19 cellular contexts compared by ENCODE assay signal in genomic region chr16:20859699-20860098, GRCh38. TPM values are rescaled to one million over a fixed set of nuclear protein-coding genes. Genes with fewer than 3 reads are reported as not detected.
DNase-seq lines count a peak whose midpoint lies in the region; ATAC-seq and TF ChIP-seq lines count a peak whose summit lies in the region.
"Had no signal": no experiment of that assay in that cellular context is flagged by ENCODE, and none has a peak within 500 bp of the region (broad histone marks: within the 10 kb centered on the region; RNA-seq: fewer than 3 reads in every experiment).

No MANE protein-coding gene starts in this region.

- WGBS in mammary epithelial cell (ENCODE audit: low coverage, missing lambda C conversion rate): 39% methylated on average over 4 of the region's 4 CpGs
- 89 to 100% methylated on average over 1 to 4 of the region's 4 CpGs for WGBS in endodermal cell (ENCODE audit: insufficient coverage in 1 of 2, insufficient read length in 1 of 2), 2 experiments
- 75 to 80% methylated on average over 2 to 4 of the region's 4 CpGs for WGBS in transverse colon (ENCODE audit: low coverage in 1 of 2), 2 donors

- dilution Hi-C loops in mammary epithelial cell (cut with HindIII; ENCODE audit: low sequenced_read_pairs): loop anchor here (10.0 kb wide), 1 partner anchor 55 kb away; no protein-coding TSS in a partner anchor

- peaks cover 9% of the 10 kb centered on the region for H3K36me3 ChIP-seq in mammary epithelial cell (ENCODE audit: insufficient read depth, low read length)
- peaks cover 38% of the 10 kb centered on the region for H3K36me3 ChIP-seq in endodermal cell (ENCODE audit: control insufficient read depth, insufficient read depth, low read length)
- peaks cover 0 to 26% of the 10 kb centered on the region in 2 donors for H3K36me3 ChIP-seq in vagina
- peaks cover 0 to 8% (median 0%) of the 10 kb centered on the region in 4 donors for H3K36me3 ChIP-seq in transverse colon
- H3K36me3 ChIP-seq: neural progenitor cell had no signal

- no peaks in the 10 kb centered on the region for H3K9me3 Mint-ChIP-seq in MCF 10A (ENCODE audit: unreplicated experiment)
- H3K9me3 Mint-ChIP-seq in endodermal cell: no peaks in the 10 kb centered on the region
- H3K9me3 Mint-ChIP-seq: neural progenitor cell had no signal

- H3K4me1 ChIP-seq in mammary epithelial cell (ENCODE audit: insufficient read depth, low read length) (peaks cover 4% of the 10 kb centered on the region), endodermal cell (ENCODE audit: control insufficient read depth, insufficient read depth, low read length) (no peaks in the 10 kb centered on the region), vagina (peaks cover 4% of the 10 kb centered on the region), transverse colon (no peaks in the 10 kb centered on the region)
- H3K4me1 ChIP-seq: HAP-1, neural progenitor cell, thyroid gland had no signal

- no TSS peak for BruUV-seq in MCF 10A (replicated peaks; lab: Mats Ljungman, UMichigan)
- BruUV-seq in mammary epithelial cell (replicated peaks; lab: Mats Ljungman, UMichigan): no TSS peak

- H4K20me1 ChIP-seq in mammary epithelial cell (ENCODE audit: insufficient read depth, low read length): no peaks in the 10 kb centered on the region

- H3K36me3 Mint-ChIP-seq in MCF 10A (ENCODE audit: insufficient read depth, unreplicated experiment) (peaks cover 86% of the 10 kb centered on the region), endodermal cell (ENCODE audit: low read depth) (peaks cover 40% of the 10 kb centered on the region)

- no peaks in the 10 kb centered on the region for H3K27me3 Mint-ChIP-seq in MCF 10A (ENCODE audit: insufficient read depth, unreplicated experiment)
- no peaks in the 10 kb centered on the region for H3K27me3 Mint-ChIP-seq in endodermal cell (ENCODE audit: insufficient read depth)
- H3K27me3 Mint-ChIP-seq: B cell had no signal

- H3K4me3 Mint-ChIP-seq in MCF 10A (ENCODE audit: unreplicated experiment) (no peak overlapping the region), endodermal cell (no peak overlapping the region)
- H3K4me3 Mint-ChIP-seq: B cell, neural progenitor cell had no signal

- peaks cover 57% of the 10 kb centered on the region for H3K79me2 ChIP-seq in mammary epithelial cell (ENCODE audit: insufficient read depth, low read length)

- no peak overlapping the region for H3K9ac ChIP-seq in mammary epithelial cell (ENCODE audit: insufficient read depth, low read length)
- no peak overlapping the region for H3K9ac ChIP-seq in endodermal cell (ENCODE audit: extremely low read depth, low read length, poor library complexity, severe bottlenecking)
- H3K9ac ChIP-seq: neural progenitor cell had no signal

- H3K9me3 ChIP-seq in mammary epithelial cell (replicated peaks; ENCODE audit: insufficient read depth, low read length) (no peaks in the 10 kb centered on the region), endodermal cell (ENCODE audit: control insufficient read depth, low read length) (no peaks in the 10 kb centered on the region), vagina (no peaks in the 10 kb centered on the region), transverse colon (no peaks in the 10 kb centered on the region)
- H3K9me3 ChIP-seq: HAP-1, MG63, thyroid gland had no signal

- H3K4me3 ChIP-seq in mammary epithelial cell (replicated peaks in 1 of 3; ENCODE audit: insufficient read depth in 1 of 3, low read depth in 2 of 3, low read length in 3 of 3) (no peak overlapping the region), endodermal cell (ENCODE audit: low read length) (no peak overlapping the region), vagina (no peak overlapping the region), transverse colon (no peak overlapping the region)
- H3K4me3 ChIP-seq: HAP-1, MG63, neural progenitor cell, thyroid gland had no signal

- DNase-seq in MCF 10A (ENCODE audit: unreplicated experiment) (no peak), mammary epithelial cell (no peak), endodermal cell (no peak), medulla oblongata (ENCODE audit: extremely low spot score) (peak; percentile 47), vagina (ENCODE audit: extremely low spot score in 2 of 2) (peak in 1 of 2 donors; percentile 71), left colon (no peak), CD1c-positive myeloid dendritic cell (ENCODE audit: extremely low spot score) (no peak), transverse colon (no peak)
- DNase-seq: activated gamma-delta T cell, cerebellar nuclear complex, kidney, MG63, NCI-H1694 treated with DMSO at 0.1 percent for 48 hours, NCI-H82, thyroid gland had no signal

- TF ChIP-seq CTCF in MCF 10A (IDR thresholded peaks at IDR 0.05; ENCODE audit: unreplicated experiment): no peak
- no peak for TF ChIP-seq CTCF in mammary epithelial cell (conservative IDR thresholded peaks at IDR 0.05 in 1 of 2, IDR thresholded peaks at IDR 0.05 in 1 of 2; ENCODE audit: extremely low read depth in 1 of 2, insufficient read depth in 1 of 2, low read depth in 1 of 2, low read length in 2 of 2)
- TF ChIP-seq CTCF in endodermal cell (conservative IDR thresholded peaks at IDR 0.05): no peak
- no peak for TF ChIP-seq CTCF in vagina (IDR thresholded peaks at IDR 0.05)
- no peak for TF ChIP-seq CTCF in transverse colon (IDR thresholded peaks at IDR 0.05)

- ATAC-seq in left colon: no peak

- H3K27ac ChIP-seq in mammary epithelial cell (ENCODE audit: insufficient read depth, low read depth, low read length) (no peak overlapping the region), endodermal cell (ENCODE audit: low read depth, low read length) (no peak overlapping the region), vagina (peak overlapping the region; percentile 13), transverse colon (peak overlapping the region in 1 of 4 donors; percentile 6)
- H3K27ac ChIP-seq: 22Rv1, neural progenitor cell, thyroid gland had no signal

- TF ChIP-seq POLR2A in vagina (IDR thresholded peaks at IDR 0.05) (no peak), transverse colon (IDR thresholded peaks at IDR 0.05) (no peak)

- no peak overlapping the region for H2AFZ ChIP-seq in mammary epithelial cell (ENCODE audit: low read depth, low read length)
- H2AFZ ChIP-seq: neural progenitor cell had no signal

- H3K27ac Mint-ChIP-seq in MCF 10A (ENCODE audit: low read depth, unreplicated experiment): peak overlapping the region; percentile 57
- peak overlapping the region; percentile 21 for H3K27ac Mint-ChIP-seq in endodermal cell
- H3K27ac Mint-ChIP-seq: B cell, neural progenitor cell had no signal

- TF ChIP-seq EP300 in transverse colon (IDR thresholded peaks at IDR 0.05; ENCODE audit: low read depth): no peak

- H3K4me1 Mint-ChIP-seq in MCF 10A (ENCODE audit: insufficient read depth, unreplicated experiment) (peaks cover 19% of the 10 kb centered on the region), endodermal cell (peaks cover 9% of the 10 kb centered on the region)
- H3K4me1 Mint-ChIP-seq: neural progenitor cell had no signal

- intact Hi-C loops in MCF 10A (cut with micrococcal nuclease): no loop called here
- intact Hi-C loops in mammary epithelial cell (cut with micrococcal nuclease): loop anchor here (10.0 kb wide), 1 partner anchor 445 kb away; no protein-coding TSS in a partner anchor
- intact Hi-C loops in vagina (cut with DNase I): no loop called here
- intact Hi-C loops in left colon (cut with DNase I, micrococcal nuclease): loop anchor here in 1 of 2 donors (10.0 kb wide), 1 partner anchor 55 kb away; no protein-coding TSS in a partner anchor
- intact Hi-C loops in transverse colon (cut with DNase I; ENCODE audit: low total_unique reads): no loop called here

- POLR2A ChIA-PET in MCF 10A (lab: Yijun Ruan, JAX): interaction anchor here (1.3 kb wide), 1 partner anchor 9 kb away, joined by 3 read pairs; no protein-coding TSS in a partner anchor

- no peak overlapping the region for H3K4me2 ChIP-seq in mammary epithelial cell (ENCODE audit: insufficient read depth, low read depth, low read length)
- H3K4me2 ChIP-seq: neural progenitor cell had no signal

- H3K27me3 ChIP-seq in mammary epithelial cell (ENCODE audit: insufficient read depth, low read length) (no peaks in the 10 kb centered on the region), endodermal cell (ENCODE audit: control insufficient read depth, insufficient read depth, low read length, poor library complexity, severe bottlenecking) (no peaks in the 10 kb centered on the region), vagina (no peaks in the 10 kb centered on the region), transverse colon (no peaks in the 10 kb centered on the region)
- H3K27me3 ChIP-seq: MG63, neural progenitor cell, thyroid gland had no signal

- CTCF ChIA-PET in MCF 10A (lab: Yijun Ruan, JAX): no interaction called here
- CTCF ChIA-PET in mammary epithelial cell (lab: Charles Lee; ENCODE audit: low non-redundant PET): no interaction called here

- in situ Hi-C loops in mammary epithelial cell (cut with MboI; ENCODE audit: low sequenced_read_pairs in 2 of 2): loop anchor here (10.0 to 25.0 kb wide), 2 partner anchors 225 to 1478 kb away; no protein-coding TSS in a partner anchor
- in situ Hi-C loops in transverse colon (cut with MboI; ENCODE audit: low pct_ligation_motif_present in 1 of 4, low pct_unique_long_range_greater_than_20kb in 1 of 4, low sequenced_read_pairs in 3 of 4): no loop called here

RNA-seq across cellular contexts. Expression of gene DCUN1D3, which starts 40.5 kb away (rescaled TPM):
- total RNA-seq in MCF 10A (2022) (31.0 and 31.7 TPM in 2 replicates), mammary epithelial cell (10 to 100 TPM; 20.2 to 25.0 TPM), endodermal cell (10 to 100 TPM; 21.3 to 22.7 TPM), vagina (19.2 TPM), left colon (10 to 100 TPM; 12.4 to 14.0 TPM), transverse colon (10 to 100 TPM in 2 of 4 donors, 1 to 10 TPM in 2; 5.6 to 47.6 (median 10.5) TPM)
- 5.4 TPM for polyA plus RNA-seq in mammary epithelial cell
- 10.9 TPM for polyA minus RNA-seq in mammary epithelial cell
- polyA plus RNA-seq in endodermal cell (2013, experiment 1 of 2): 5.9 TPM
- polyA plus RNA-seq in endodermal cell (2013, experiment 2 of 2): 4.8 TPM

RNA-seq across cellular contexts. Expression of gene LYRM1, which starts 40.9 kb away (rescaled TPM):
- 67.3 and 92.8 TPM in 2 replicates for total RNA-seq in MCF 10A (2022)
- total RNA-seq in mammary epithelial cell: 10 to 100 TPM; 20.8 to 24.3 TPM
- 25.3 TPM for polyA plus RNA-seq in mammary epithelial cell
- 10.0 TPM for polyA minus RNA-seq in mammary epithelial cell
- 10 to 100 TPM; 13.1 to 16.8 TPM for total RNA-seq in endodermal cell
- 31.5 TPM for polyA plus RNA-seq in endodermal cell (2013, experiment 1 of 2)
- polyA plus RNA-seq in endodermal cell (2013, experiment 2 of 2): 32.3 TPM
- 23.6 TPM for total RNA-seq in vagina
- 10 to 100 TPM; 11.7 to 20.1 TPM for total RNA-seq in left colon
- 10 to 100 TPM in 3 of 4 donors, 1 to 10 TPM in 1; 7.9 to 74.6 (median 27.5) TPM for total RNA-seq in transverse colon

RNA-seq across cellular contexts. Expression of gene REXO5, which starts 53.4 kb away (rescaled TPM):
- total RNA-seq in MCF 10A (2022) (3.8 and 6.1 TPM in 2 replicates), mammary epithelial cell (1 to 10 TPM; 3.5 to 6.7 TPM), endodermal cell (10 to 100 TPM in 1 of 2 donors, 1 to 10 TPM in 1; 4.3 to 10.2 TPM), vagina (3.7 TPM), left colon (1 to 10 TPM; 3.0 to 4.9 TPM), transverse colon (10 to 100 TPM in 1 of 4 donors, 1 to 10 TPM in 3; 4.1 to 17.5 (median 6.4) TPM)
- 3.9 TPM for polyA plus RNA-seq in mammary epithelial cell
- polyA minus RNA-seq in mammary epithelial cell: not detected
- 9.3 TPM for polyA plus RNA-seq in endodermal cell (2013, experiment 1 of 2)
- 7.8 TPM for polyA plus RNA-seq in endodermal cell (2013, experiment 2 of 2)

RNA-seq across cellular contexts. Expression of gene ERI2, which starts 53.4 kb away (rescaled TPM):
- total RNA-seq in MCF 10A (2022): 26.8 and 28.4 TPM in 2 replicates
- total RNA-seq in mammary epithelial cell: 10 to 100 TPM; 31.4 to 32.5 TPM
- 12.1 TPM for polyA plus RNA-seq in mammary epithelial cell
- 5.7 TPM for polyA minus RNA-seq in mammary epithelial cell
- total RNA-seq in endodermal cell: 10 to 100 TPM; 18.7 TPM
- polyA plus RNA-seq in endodermal cell (2013, experiment 1 of 2): 32.1 TPM
- polyA plus RNA-seq in endodermal cell (2013, experiment 2 of 2): 31.0 TPM
- total RNA-seq in vagina: 6.4 TPM
- 10 to 100 TPM; 24.9 to 26.8 TPM for total RNA-seq in left colon
- 10 to 100 TPM in 3 of 4 donors, 1 to 10 TPM in 1; 9.0 to 55.1 (median 30.0) TPM for total RNA-seq in transverse colon

Comparison
In these comparisons a context has a peak if more than half of its experiments do, and no peak if none do; other contexts are left out.
1. in situ Hi-C loops: an anchor here in mammary epithelial cell (10.0 to 25.0 kb wide); none called in transverse colon.